In genomic region chr17:61411944-61412859, GRCh38 we compare ENCODE assay signal across 8 cellular contexts. TPM values are rescaled to one million over a fixed set of nuclear protein-coding genes. Genes with fewer than 3 reads are reported as not detected.
DNase-seq lines count a peak whose midpoint lies in the region; ATAC-seq and TF ChIP-seq lines count a peak whose summit lies in the region.

No MANE protein-coding gene starts in this region.

- peaks cover 7% of the 10 kb centered on the region; the same call in 1 of the 2 replicates for H3F3A ChIP-seq in GM23248 (ENCODE audit: insufficient read depth)

- no peaks in the 10 kb centered on the region for H3K9me2 ChIP-seq in GM23248 (ENCODE audit: insufficient read depth)

- 1 to 2% methylated on average over 73 to 75 of the region's 83 CpGs for WGBS in GM23248 (ENCODE audit: low coverage in 1 of 2, low lambda C conversion rate in 2 of 2, missing lambda C conversion rate in 2 of 2), 2 experiments
- WGBS in thyroid gland, 2 donors: 0 to 1% methylated on average over 11 to 17 of the region's 83 CpGs

- no peaks in the 10 kb centered on the region for H3K9me3 Mint-ChIP-seq in activated naive CD4-positive, alpha-beta T cell treated with anti-CD3 and anti-CD28 coated beads, Interleukin-2, amount 50 U/mL, for 24 hours
- no peaks in the 10 kb centered on the region for H3K9me3 Mint-ChIP-seq in osteocyte (ENCODE audit: unreplicated experiment)

- peak; percentile 84 for ATAC-seq in DND-41 (ENCODE audit: insufficient read depth, low read depth)

- H3K4me3 ChIP-seq in DND-41 (ENCODE audit: low read depth in 1 of 2, low read length in 2 of 2) (peak overlapping the region; percentile 19 to 60; a peak in 3 of 4 replicates), GM23248 (peak overlapping the region; percentile 75), thyroid gland (replicated peaks in 1 of 3) (peak overlapping the region in 2 of 3 donors; percentile 50 to 71)

- TF ChIP-seq CTCF in DND-41 (IDR thresholded peaks at IDR 0.05; ENCODE audit: borderline replicate concordance, extremely low read depth, low read length, poor library complexity, severe bottlenecking): peak; percentile 92
- TF ChIP-seq CTCF in osteocyte (IDR thresholded peaks at IDR 0.05): peak; percentile 100
- peak; percentile 75 to 100 (median 98) for TF ChIP-seq CTCF in thyroid gland (IDR thresholded peaks at IDR 0.05)

- H2AFZ ChIP-seq in DND-41 (ENCODE audit: low read depth, low read length): peak overlapping the region; percentile 78
- H2AFZ ChIP-seq in GM23248: peak overlapping the region; percentile 95

- H3K4me1 ChIP-seq in DND-41 (ENCODE audit: insufficient read depth, low read length): peaks cover 13% of the 10 kb centered on the region
- peaks cover 8% of the 10 kb centered on the region; the same call in 1 of the 2 replicates for H3K4me1 ChIP-seq in GM23248 (ENCODE audit: insufficient read depth)
- H3K4me1 ChIP-seq in thyroid gland: peaks cover 12 to 68% of the 10 kb centered on the region in 2 donors

- peak; percentile 17 to 45 for TF ChIP-seq POLR2A in thyroid gland (IDR thresholded peaks at IDR 0.05)

- DNase-seq in DND-41 (peak; percentile 76), GM23248 (peak; percentile 89), LHCN-M2 (ENCODE audit: low read depth) (peak; percentile 79), SK-N-DZ (ENCODE audit: low spot score) (peak; percentile 89), head of caudate nucleus (peak; percentile 54 to 92 (median 83)), osteocyte (ENCODE audit: extremely low spot score, unreplicated experiment) (peak; percentile 96), thyroid gland (peak; percentile 70 to 82)

- H3K36me3 ChIP-seq in DND-41 (ENCODE audit: insufficient read depth, low read length): no peaks in the 10 kb centered on the region
- no peaks in the 10 kb centered on the region for H3K36me3 ChIP-seq in GM23248 (ENCODE audit: low read depth)
- no peaks in the 10 kb centered on the region for H3K36me3 ChIP-seq in thyroid gland

- peak overlapping the region; percentile 89 for H3K4me2 ChIP-seq in DND-41 (ENCODE audit: insufficient read depth, low read length)
- H3K4me2 ChIP-seq in GM23248 (ENCODE audit: unreplicated experiment): peak overlapping the region; percentile 87

- H4K20me1 ChIP-seq in DND-41 (ENCODE audit: insufficient read depth, low read length) (no peaks in the 10 kb centered on the region), GM23248 (ENCODE audit: insufficient read depth) (no peaks in the 10 kb centered on the region)

- H3K27ac Mint-ChIP-seq in activated naive CD4-positive, alpha-beta T cell treated with anti-CD3 and anti-CD28 coated beads, Interleukin-2, amount 50 U/mL, for 24 hours: no peak overlapping the region
- H3K27ac Mint-ChIP-seq in osteocyte (ENCODE audit: unreplicated experiment): no peak overlapping the region

- H3K27me3 ChIP-seq in DND-41 (ENCODE audit: insufficient read depth, low read length, poor library complexity): peaks cover 36% of the 10 kb centered on the region
- H3K27me3 ChIP-seq in GM23248 (replicated peaks; ENCODE audit: insufficient read depth): no peaks in the 10 kb centered on the region
- H3K27me3 ChIP-seq in thyroid gland: no peaks in the 10 kb centered on the region

- no peaks in the 10 kb centered on the region for H3K9me3 ChIP-seq in DND-41 (ENCODE audit: insufficient read depth, low read length, severe bottlenecking)
- no peaks in the 10 kb centered on the region for H3K9me3 ChIP-seq in GM23248 (ENCODE audit: low read depth)
- no peaks in the 10 kb centered on the region for H3K9me3 ChIP-seq in thyroid gland

- H3K27ac ChIP-seq in DND-41 (ENCODE audit: low read length): no peak overlapping the region
- H3K27ac ChIP-seq in GM23248: peak overlapping the region; percentile 55
- H3K27ac ChIP-seq in thyroid gland: peak overlapping the region; percentile 88 to 92 (median 92)

- H3K9ac ChIP-seq in DND-41 (ENCODE audit: low read depth, low read length) (peak overlapping the region; percentile 63), GM23248 (peak overlapping the region; percentile 79)

- no peaks in the 10 kb centered on the region for H3K36me3 Mint-ChIP-seq in activated naive CD4-positive, alpha-beta T cell treated with anti-CD3 and anti-CD28 coated beads, Interleukin-2, amount 50 U/mL, for 24 hours
- H3K36me3 Mint-ChIP-seq in osteocyte (ENCODE audit: unreplicated experiment): no peaks in the 10 kb centered on the region

- peaks cover 16% of the 10 kb centered on the region for H3K4me1 Mint-ChIP-seq in activated naive CD4-positive, alpha-beta T cell treated with anti-CD3 and anti-CD28 coated beads, Interleukin-2, amount 50 U/mL, for 24 hours
- H3K4me1 Mint-ChIP-seq in osteocyte (ENCODE audit: unreplicated experiment): peaks cover 32% of the 10 kb centered on the region

- peaks cover 25% of the 10 kb centered on the region for H3K27me3 Mint-ChIP-seq in activated naive CD4-positive, alpha-beta T cell treated with anti-CD3 and anti-CD28 coated beads, Interleukin-2, amount 50 U/mL, for 24 hours
- H3K27me3 Mint-ChIP-seq in osteocyte (ENCODE audit: unreplicated experiment): no peaks in the 10 kb centered on the region

- H3K79me2 ChIP-seq in DND-41 (ENCODE audit: insufficient read depth, low read length): no peaks in the 10 kb centered on the region
- H3K79me2 ChIP-seq in GM23248 (ENCODE audit: insufficient read depth): no peaks in the 10 kb centered on the region

- in situ Hi-C loops in GM23248 (cut with MboI): no loop called here

- intact Hi-C loops in head of caudate nucleus (cut with DNase I) (loop anchor here (5.0 kb wide), 2 partner anchors 140 to 655 kb away; partner anchors contain the start of gene MED13), thyroid gland (cut with DNase I) (loop anchor here (10.0 kb wide), 2 partner anchors 423 to 653 kb away; partner anchors contain the start of gene MED13)

- peak overlapping the region; percentile 71 for H3K4me3 Mint-ChIP-seq in activated naive CD4-positive, alpha-beta T cell treated with anti-CD3 and anti-CD28 coated beads, Interleukin-2, amount 50 U/mL, for 24 hours
- H3K4me3 Mint-ChIP-seq in osteocyte (ENCODE audit: unreplicated experiment): peak overlapping the region; percentile 74

RNA-seq across cellular contexts. Expression of gene TBX2, which starts 12.6 kb away (rescaled TPM):
- 9.9 and 11.1 TPM in 2 replicates for total RNA-seq in GM23248 (2014; rRNA removed; shearing (Covaris generic))
- polyA plus RNA-seq in GM23248 (2016; fragmentation: Nextera tagmentation; extraction: Ambion mirVana): 1.7 and 2.1 TPM in 2 replicates
- total RNA-seq in LHCN-M2 (2014; rRNA removed): 5.6 and 7.5 TPM in 2 replicates
- 3.3 TPM for polyA plus RNA-seq in LHCN-M2 (2012)
- polyA plus RNA-seq in SK-N-DZ (2014; cell fraction: cytosol; rRNA removed): 153 and 188 TPM in 2 replicates
- 310 and 397 TPM in 2 replicates for polyA plus RNA-seq in SK-N-DZ (2014; cell fraction: nucleus; rRNA removed)
- 24.6 and 25.9 TPM in 2 replicates for total RNA-seq in osteocyte
- total RNA-seq in thyroid gland: 10 to 100 TPM in 2 of 4 donors, 1 to 10 TPM in 2; 5.3 to 20.2 (median 11.0) TPM

RNA-seq across cellular contexts. Expression of gene TBX4, which starts 40.0 kb away (rescaled TPM):
- total RNA-seq in GM23248 (2014; rRNA removed; shearing (Covaris generic)): not detected in 2 replicates
- not detected in 2 replicates for polyA plus RNA-seq in GM23248 (2016; fragmentation: Nextera tagmentation; extraction: Ambion mirVana)
- total RNA-seq in LHCN-M2 (2014; rRNA removed) (not detected in 2 replicates), osteocyte (not detected in 2 replicates), thyroid gland (under 1 TPM in 1 of 4 donors, not detected in 3; 0.54 TPM)
- 0.04 TPM for polyA plus RNA-seq in LHCN-M2 (2012)
- polyA plus RNA-seq in SK-N-DZ (2014; cell fraction: cytosol; rRNA removed): 2.7 and 4.9 TPM in 2 replicates
- 1.9 and 5.6 TPM in 2 replicates for polyA plus RNA-seq in SK-N-DZ (2014; cell fraction: nucleus; rRNA removed)
